ENCODE assay signal across 1 cellular context in the genomic region with DNA sequence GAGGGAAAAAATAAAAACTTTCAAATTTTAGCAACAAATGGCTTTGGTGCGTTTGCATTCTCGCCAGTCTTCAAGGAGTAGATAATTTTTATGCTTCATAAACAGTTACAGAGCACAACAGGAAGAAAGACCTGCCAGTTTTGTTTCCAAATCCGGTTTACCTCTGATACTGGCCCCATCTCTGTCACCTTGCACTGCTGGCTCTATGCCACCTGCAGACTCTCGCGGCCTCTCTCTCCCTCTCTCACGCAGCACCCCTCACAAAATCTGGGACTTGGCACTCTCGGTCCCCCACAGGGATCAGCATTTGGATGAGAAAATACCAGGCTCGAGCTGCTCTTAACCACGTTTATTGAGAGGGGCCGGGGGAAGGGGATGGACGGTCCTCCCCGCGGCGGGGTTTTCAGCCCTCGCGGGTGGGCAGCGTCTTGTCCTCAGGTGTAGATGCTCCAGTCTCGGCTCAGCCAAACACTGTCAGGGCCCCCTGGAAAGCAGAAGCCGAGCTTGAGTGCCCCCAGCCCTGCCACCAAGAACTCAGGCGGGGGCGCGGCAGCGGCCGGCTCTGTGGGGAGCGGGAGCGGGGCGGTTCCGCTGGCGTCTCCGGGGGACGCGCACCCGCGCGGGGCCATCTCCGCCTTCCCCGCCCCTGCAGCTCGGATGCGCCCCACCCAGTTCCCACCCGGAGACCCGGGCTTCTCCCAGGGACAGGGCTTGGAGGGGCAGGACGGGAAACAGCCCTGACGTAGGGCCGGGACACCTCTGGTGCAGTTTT.
TF ChIP-seq lines count a peak whose summit lies in the region.

No MANE protein-coding gene starts in this region.

TF ChIP-seq in SK-N-SH treated with all-trans-retinoic acid at 6 μM for 48 hours, 23 proteins besides CTCF, POLR2A, EP300 and RAD21 (continued from another document):
- TF ChIP-seq, protein P1, sequence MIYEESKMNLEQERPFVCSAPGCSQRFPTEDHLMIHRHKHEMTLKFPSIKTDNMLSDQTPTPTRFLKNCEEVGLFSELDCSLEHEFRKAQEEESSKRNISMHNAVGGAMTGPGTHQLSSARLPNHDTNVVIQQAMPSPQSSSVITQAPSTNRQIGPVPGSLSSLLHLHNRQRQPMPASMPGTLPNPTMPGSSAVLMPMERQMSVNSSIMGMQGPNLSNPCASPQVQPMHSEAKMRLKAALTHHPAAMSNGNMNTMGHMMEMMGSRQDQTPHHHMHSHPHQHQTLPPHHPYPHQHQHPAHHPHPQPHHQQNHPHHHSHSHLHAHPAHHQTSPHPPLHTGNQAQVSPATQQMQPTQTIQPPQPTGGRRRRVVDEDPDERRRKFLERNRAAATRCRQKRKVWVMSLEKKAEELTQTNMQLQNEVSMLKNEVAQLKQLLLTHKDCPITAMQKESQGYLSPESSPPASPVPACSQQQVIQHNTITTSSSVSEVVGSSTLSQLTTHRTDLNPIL (CRISPR knock-in tag; IDR thresholded peaks at IDR 0.05; ENCODE audit: low read depth) = no peak
- no peak for TF ChIP-seq ZFP3 (CRISPR knock-in tag; IDR thresholded peaks at IDR 0.05)
